ENCODE assay signal across 2 cellular contexts in genomic region chr9:85586684-85587083, GRCh38.
TF ChIP-seq lines count a peak whose summit lies in the region.

No MANE protein-coding gene starts in this region.

TF ChIP-seq in HepG2, 621 proteins besides CTCF, POLR2A, EP300 and RAD21 (continued from another document and continues in another):
- TF ChIP-seq ZNF282 (IDR thresholded peaks at IDR 0.05; ENCODE audit: partially characterized antibody), result no peak
- TF ChIP-seq CEBPG (CRISPR knock-in tag; IDR thresholded peaks at IDR 0.05), result peak; percentile 82
- TF ChIP-seq ADNP (CRISPR knock-in tag; IDR thresholded peaks at IDR 0.05), result no peak
- TF ChIP-seq ZNF317 (CRISPR knock-in tag; IDR thresholded peaks at IDR 0.05), result peak; percentile 60; the same call in 1 of the 2 replicates
- peak; percentile 17; the same call in 1 of the 2 replicates for TF ChIP-seq MIER3 (CRISPR knock-in tag; IDR thresholded peaks at IDR 0.05; ENCODE audit: borderline replicate concordance)
- TF ChIP-seq ZBTB33 (CRISPR knock-in tag; IDR thresholded peaks at IDR 0.05), result no peak
- TF ChIP-seq ZSCAN5A (CRISPR knock-in tag; IDR thresholded peaks at IDR 0.05; ENCODE audit: borderline replicate concordance), result no peak
- TF ChIP-seq GATAD2A (CRISPR knock-in tag; IDR thresholded peaks at IDR 0.05), result peak; percentile 54; the same call in 1 of the 2 replicates
- 0 out of 2 replicates have a peak, but pooled peaks have one; percentile 8 for TF ChIP-seq HNF4G (IDR thresholded peaks at IDR 0.05; ENCODE audit: borderline replicate concordance, low read depth, low read length)
- TF ChIP-seq HNF4G (CRISPR knock-in tag; IDR thresholded peaks at IDR 0.05; ENCODE audit: borderline replicate concordance, low read depth), result no peak
- no peak for TF ChIP-seq ZNF264 (CRISPR knock-in tag; IDR thresholded peaks at IDR 0.05)
- TF ChIP-seq ZNF878 (CRISPR knock-in tag; IDR thresholded peaks at IDR 0.05), result no peak
- TF ChIP-seq CREB3 (CRISPR knock-in tag; IDR thresholded peaks at IDR 0.05), result no peak
- TF ChIP-seq HNF4A (CRISPR knock-in tag; IDR thresholded peaks at IDR 0.05), result peak; percentile 69
- TF ChIP-seq CEBPB (IDR thresholded peaks at IDR 0.05; ENCODE audit: borderline replicate concordance, low read depth, low read length), result peak; percentile 86
- 0 out of 4 replicates have a peak, but pooled peaks of 1 of the 2 experiments have one; percentile 21 for TF ChIP-seq ATF4 (CRISPR knock-in tag; IDR thresholded peaks at IDR 0.05)
- TF ChIP-seq AHDC1 (CRISPR knock-in tag; IDR thresholded peaks at IDR 0.05; ENCODE audit: borderline replicate concordance), result peak; percentile 32; the same call in 1 of the 2 replicates

TF ChIP-seq in WTC11, 78 proteins besides CTCF, POLR2A, EP300 and RAD21 (continued from another document):
- TF ChIP-seq ATF3 (CRISPR knock-in tag; conservative IDR thresholded peaks at IDR 0.05) (no peak), GABPB1 (CRISPR knock-in tag; IDR thresholded peaks at IDR 0.05) (peak; percentile 62)
